22 cellular contexts compared by ENCODE assay signal in the genomic region with DNA sequence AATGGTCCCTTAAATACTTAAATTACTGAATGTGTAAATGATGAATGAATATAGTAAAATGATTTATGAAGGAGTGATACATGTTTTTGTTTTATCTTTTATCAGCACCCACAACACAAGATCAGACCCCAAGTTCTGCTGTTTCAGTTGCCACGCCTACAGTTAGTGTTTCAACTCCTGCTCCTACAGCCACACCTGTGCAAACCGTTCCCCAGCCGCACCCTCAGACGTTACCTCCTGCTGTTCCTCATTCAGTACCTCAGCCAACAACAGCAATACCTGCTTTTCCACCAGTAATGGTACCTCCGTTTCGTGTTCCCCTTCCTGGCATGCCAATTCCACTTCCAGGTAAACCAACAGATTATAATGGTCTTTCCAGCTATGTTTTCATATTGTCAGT. TPM values are rescaled to one million over a fixed set of nuclear protein-coding genes. Genes with fewer than 3 reads are reported as not detected.
DNase-seq lines count a peak whose midpoint lies in the region; ATAC-seq, FAIRE-seq and TF ChIP-seq lines count a peak whose summit lies in the region.
"Had no signal": no experiment of that assay in that cellular context is flagged by ENCODE, and none has a peak within 500 bp of the region (broad histone marks: within the 10 kb centered on the region; RNA-seq: fewer than 3 reads in every experiment).

No MANE protein-coding gene starts in this region.

- no peak overlapping the region for H3K4me3 ChIP-seq in mucosa of rectum (ENCODE audit: low read length in 2 of 2)

- H3K9me3 ChIP-seq in mucosa of rectum (ENCODE audit: control insufficient read depth in 2 of 2, low read length in 2 of 2) = peaks cover 0 to 3% of the 10 kb centered on the region in 2 donors

- FAIRE-seq in HTR-8/SVneo (lab: Jason Lieb, UNC) = peak; percentile 26
- FAIRE-seq: RCC 7860 had no signal

- H3K27ac Mint-ChIP-seq in chondrocyte (ENCODE audit: unreplicated experiment) = peak overlapping the region; percentile 13

- peaks cover 30 to 37% of the 10 kb centered on the region in 2 donors for H3K36me3 ChIP-seq in mucosa of rectum (ENCODE audit: control insufficient read depth in 2 of 2, insufficient read depth in 2 of 2, low read length in 2 of 2)

- ATAC-seq in HG03159 (IDR thresholded peaks at IDR 0.05; ENCODE audit: unreplicated experiment) = no peak
- no peak for ATAC-seq in activated CD4-positive, CD25-positive, alpha-beta regulatory T cell treated with anti-CD3 and anti-CD28 coated beads, Interleukin-2, amount 50 U/mL, for 24 hours

- no peak overlapping the region for H3K4me3 Mint-ChIP-seq in chondrocyte (ENCODE audit: unreplicated experiment)

- H3K9ac ChIP-seq in mucosa of rectum (ENCODE audit: low read depth in 1 of 2, low read length in 2 of 2) = no peak overlapping the region

- peaks cover 17% of the 10 kb centered on the region for H3K4me1 Mint-ChIP-seq in chondrocyte (ENCODE audit: low read depth)

- peaks cover 6 to 12% of the 10 kb centered on the region in 2 donors for H3K4me1 ChIP-seq in mucosa of rectum (ENCODE audit: control insufficient read depth in 2 of 2, insufficient read depth in 2 of 2, low read length in 2 of 2)

- H3K27me3 ChIP-seq in mucosa of rectum (ENCODE audit: control insufficient read depth in 2 of 2, insufficient read depth in 2 of 2, low read length in 2 of 2) = no peaks in the 10 kb centered on the region

- H3K27me3 Mint-ChIP-seq in chondrocyte (ENCODE audit: low read depth) = no peaks in the 10 kb centered on the region
- H3K27me3 Mint-ChIP-seq: CD4-positive, alpha-beta memory T cell had no signal

- H3K27ac ChIP-seq in mucosa of rectum (ENCODE audit: low read depth in 2 of 2, low read length in 2 of 2) = peak overlapping the region; percentile 61 to 63
- H3K27ac ChIP-seq: 22Rv1, HL-60 had no signal

- no peak for TF ChIP-seq CTCF in chondrocyte (IDR thresholded peaks at IDR 0.05)

- DNase-seq in NCI-H748 (lab: John Stamatoyannopoulos, UW; ENCODE audit: unreplicated experiment) (peak; percentile 10), NCI-H748 treated with DMSO at 0.1 percent for 48 hours (lab: John Stamatoyannopoulos, UW) (no peak), HTR-8/SVneo (ENCODE audit: insufficient read length, low spot score) (no peak), chondrocyte (ENCODE audit: low spot score) (no peak), DMS53 (lab: John Stamatoyannopoulos, UW) (no peak)
- DNase-seq: CD4-positive, alpha-beta memory T cell; DMS79; HCEC 1CT; KG1; NCI-H1092; NCI-H1694; NCI-H2107; NCI-H2227 treated with DMSO at 0.1 percent for 48 hours; NCI-H524 treated with DMSO at 0.1 percent for 48 hours; Right ventricle myocardium superior had no signal

- H3K36me3 Mint-ChIP-seq in chondrocyte (ENCODE audit: low read depth) = peaks cover 15% of the 10 kb centered on the region

- no peaks in the 10 kb centered on the region for H3K9me3 Mint-ChIP-seq in chondrocyte (ENCODE audit: low read depth)
- H3K9me3 Mint-ChIP-seq: CD4-positive, alpha-beta memory T cell had no signal

RNA-seq across cellular contexts. Expression of a gene that starts 16.3 kb away (rescaled TPM):
- 38.9 to 50.2 TPM (median 40.5 TPM) in 3 replicates for total RNA-seq in chondrocyte

RNA-seq across cellular contexts. Expression of a gene that starts 52.5 kb away (rescaled TPM):
- not detected in 3 replicates for total RNA-seq in chondrocyte
- total RNA-seq: CD4-positive, alpha-beta memory T cell; M059J; Right ventricle myocardium superior had no signal
